In the genomic region with DNA sequence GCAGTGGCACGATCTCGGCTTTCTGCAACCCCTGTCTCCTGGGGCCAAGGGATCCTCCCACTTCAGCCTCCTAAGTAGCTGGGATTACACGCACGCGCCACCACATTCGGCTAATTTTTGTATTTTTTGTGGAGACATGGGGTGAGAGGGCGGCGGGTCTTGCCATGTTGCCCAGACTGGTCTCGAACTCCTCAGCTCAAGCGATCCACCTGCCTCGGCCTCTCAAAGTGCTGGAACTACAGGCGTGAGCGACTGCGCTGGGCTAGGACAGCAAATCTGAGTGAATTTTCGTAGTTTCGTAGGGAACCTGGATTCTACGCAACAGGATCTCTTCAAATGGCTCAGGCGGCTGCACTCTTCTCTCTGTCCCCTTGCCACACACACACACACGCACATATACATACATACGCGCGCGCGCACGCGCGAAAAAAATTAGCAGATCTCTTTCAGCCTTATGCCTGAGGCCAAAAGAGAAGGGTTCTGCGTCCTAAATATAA, we compare ENCODE assay signal across 8 cellular contexts. TPM values are rescaled to one million over a fixed set of nuclear protein-coding genes. Genes with fewer than 3 reads are reported as not detected.
DNase-seq lines count a peak whose midpoint lies in the region; ATAC-seq, FAIRE-seq and TF ChIP-seq lines count a peak whose summit lies in the region.

No MANE protein-coding gene starts in this region.

- peaks cover 17% of the 10 kb centered on the region for H3K79me2 ChIP-seq in keratinocyte (ENCODE audit: control insufficient read depth, insufficient read depth, low read length)

- peak overlapping the region; percentile 92 for H2AFZ ChIP-seq in keratinocyte (ENCODE audit: control insufficient read depth, low read length)

- no peaks in the 10 kb centered on the region for H3K9me1 ChIP-seq in keratinocyte (ENCODE audit: control insufficient read depth, extremely low read depth, insufficient read depth, low read length)

- no peaks in the 10 kb centered on the region for H3K9me3 Mint-ChIP-seq in activated naive CD8-positive, alpha-beta T cell (ENCODE audit: low read depth)

- H3K36me3 Mint-ChIP-seq in activated naive CD8-positive, alpha-beta T cell = no peaks in the 10 kb centered on the region

- H3K4me3 Mint-ChIP-seq in activated naive CD8-positive, alpha-beta T cell = peak overlapping the region; percentile 93

- POLR2A ChIA-PET in A549 (lab: Yijun Ruan, JAX) = interaction anchor here (1.4 to 2.4 kb wide), 2 partner anchors 9 to 21 kb away, joined by 3 to 17 read pairs; a partner anchor contains a TSS

- TF ChIP-seq RAD21 in A549 (conservative IDR thresholded peaks at IDR 0.05 in 1 of 2, IDR thresholded peaks at IDR 0.05 in 1 of 2) = no peak

- DNase-seq in A549 (ENCODE audit: low read depth in 1 of 2, low spot score in 1 of 2) (no peak), keratinocyte (ENCODE audit: low read depth, low spot score) (no peak), HPDE6-E6E7 (ENCODE audit: extremely low spot score) (no peak)
- DNase-seq in stimulated activated CD4-positive, alpha-beta T cell treated with anti-CD3 and anti-CD28 coated beads, Interleukin-15, amount 100 ng/mL, for 24 hours = no peak

- H3K4me2 ChIP-seq in A549 = peak overlapping the region; percentile 95
- H3K4me2 ChIP-seq in keratinocyte (ENCODE audit: control insufficient read depth, extremely low read depth, insufficient read depth, low read depth, low read length) = peak overlapping the region; percentile 98

- CTCF ChIA-PET in A549 (lab: Yijun Ruan, JAX) = interaction anchor here (1.5 to 3.0 kb wide), 3 partner anchors 10 to 21 kb away, joined by 4 to 24 read pairs (median 21); no protein-coding TSS in a partner anchor

- peak overlapping the region; percentile 90 for H3K9ac ChIP-seq in keratinocyte (ENCODE audit: control insufficient read depth, extremely low read depth, insufficient read depth, low read length)

- H3K4me3 ChIP-seq in A549 (peak overlapping the region; percentile 84), keratinocyte (ENCODE audit: control insufficient read depth in 2 of 3, extremely low read depth in 1 of 3, insufficient read depth in 2 of 3, low read depth in 1 of 3, low read length in 3 of 3) (peak overlapping the region; percentile 45 to 80 (median 65)), thymus (ENCODE audit: low read length) (peak overlapping the region; percentile 65)

- WGBS in A549 (ENCODE audit: missing lambda C conversion rate) = 82% methylated on average over 28 of the region's 28 CpGs
- WGBS in thymus = 67% methylated on average over 28 of the region's 28 CpGs

- dilution Hi-C loops in keratinocyte (cut with MboI; ENCODE audit: extremely low pct_ligation_motif_present, low sequenced_read_pairs) = no loop called here

- no peaks in the 10 kb centered on the region for H3K27me3 ChIP-seq in keratinocyte (ENCODE audit: control insufficient read depth, extremely low read depth, insufficient read depth, low read length)
- H3K27me3 ChIP-seq in thymus (ENCODE audit: control insufficient read depth, insufficient read depth) = no peaks in the 10 kb centered on the region

- H3K27ac ChIP-seq in A549 = peak overlapping the region; percentile 74 to 86
- H3K27ac ChIP-seq in keratinocyte (ENCODE audit: control insufficient read depth, insufficient read depth, low read length) = peak overlapping the region; percentile 84
- peak overlapping the region; percentile 10 for H3K27ac ChIP-seq in thymus (ENCODE audit: low read depth)

- TF ChIP-seq EP300 in A549 (IDR thresholded peaks at IDR 0.05) = no peak

- TF ChIP-seq POLR2A in A549 (IDR thresholded peaks at IDR 0.05; ENCODE audit: low read length) = no peak

- H3K27ac Mint-ChIP-seq in activated naive CD8-positive, alpha-beta T cell = peak overlapping the region; percentile 50

- H3K9me3 ChIP-seq in A549 = no peaks in the 10 kb centered on the region
- H3K9me3 ChIP-seq in keratinocyte (ENCODE audit: control insufficient read depth, low read depth, low read length) = no peaks in the 10 kb centered on the region
- no peaks in the 10 kb centered on the region for H3K9me3 ChIP-seq in thymus (ENCODE audit: control insufficient read depth)

- H3K4me1 ChIP-seq in A549 = peaks cover 11% of the 10 kb centered on the region
- peaks cover 21% of the 10 kb centered on the region for H3K4me1 ChIP-seq in keratinocyte (ENCODE audit: control insufficient read depth, extremely low read depth, insufficient read depth, low read length)
- peaks cover 15% of the 10 kb centered on the region for H3K4me1 ChIP-seq in thymus (ENCODE audit: control insufficient read depth, insufficient read depth, low read length)

- H3K36me3 ChIP-seq in keratinocyte (ENCODE audit: control insufficient read depth in 2 of 2, extremely low read depth in 1 of 2, insufficient read depth in 2 of 2, low read length in 2 of 2) (peaks cover 0 to 4% of the 10 kb centered on the region in 2 experiments), thymus (ENCODE audit: control insufficient read depth, insufficient read depth) (peaks cover 4% of the 10 kb centered on the region)

- FAIRE-seq in A549 (lab: Jason Lieb, UNC) (no peak), keratinocyte (lab: Jason Lieb, UNC) (no peak)

- ATAC-seq in A549 (peak in 1 of 2 experiments; percentile 6; a peak in 2 of 6 replicates), HG03439 (IDR thresholded peaks at IDR 0.05; ENCODE audit: unreplicated experiment) (peak; percentile 5), GM21360 (IDR thresholded peaks at IDR 0.05; ENCODE audit: unreplicated experiment) (no peak)

- H4K20me1 ChIP-seq in keratinocyte (ENCODE audit: control insufficient read depth, extremely low read depth, insufficient read depth, low read length) = no peaks in the 10 kb centered on the region

- TF ChIP-seq CTCF in A549 (IDR thresholded peaks at IDR 0.05) (no peak), keratinocyte (optimal IDR thresholded peaks at IDR 0.05 in 1 of 3, IDR thresholded peaks at IDR 0.05 in 1 of 3, conservative IDR thresholded peaks at IDR 0.05 in 1 of 3; ENCODE audit: extremely low read depth in 1 of 3, insufficient read depth in 2 of 3, low read length in 3 of 3) (no peak)

- peaks cover 43% of the 10 kb centered on the region for H3K4me1 Mint-ChIP-seq in activated naive CD8-positive, alpha-beta T cell (ENCODE audit: low read depth)

- H3K27me3 Mint-ChIP-seq in activated naive CD8-positive, alpha-beta T cell = no peaks in the 10 kb centered on the region

RNA-seq across cellular contexts. Expression of a gene that starts 0.4 kb away (rescaled TPM):
- 0.12 TPM in 1 of 2 replicates, not detected in the other for polyA plus RNA-seq in A549 (2011; rRNA removed)
- polyA plus RNA-seq in A549 (2012; cell fraction: cytosol; rRNA removed) = 0.13 and 0.26 TPM in 2 replicates
- polyA plus RNA-seq in A549 (2012; cell fraction: nucleus; rRNA removed) = 0.32 and 0.47 TPM in 2 replicates
- polyA plus RNA-seq in A549 (2017; fragmentation: RNase III; extraction: RNeasy Plus Mini Kit Qiagen cat#74134 plus additional on column Dnase treatment) = 0.27 to 0.37 TPM (median 0.28 TPM) in 3 replicates
- polyA minus RNA-seq in A549 (2011; rRNA and poly(A)+ RNA removed) = not detected in 2 replicates
- 14.5 to 19.2 TPM (median 16.0 TPM) in 3 replicates for polyA plus RNA-seq in keratinocyte
- 0.45 TPM for polyA plus RNA-seq in keratinocyte (2011; ENCODE audit: low read depth)
- polyA plus RNA-seq in keratinocyte (2011; cell fraction: cytosol; rRNA removed) = 11.0 and 14.1 TPM in 2 replicates
- polyA plus RNA-seq in keratinocyte (2011; cell fraction: nucleus; rRNA removed) = 5.1 and 6.4 TPM in 2 replicates
- 2.8 and 13.2 TPM in 2 replicates for polyA plus RNA-seq in keratinocyte (2012; ENCODE audit: low replicate concordance)
- 11.4 to 22.7 TPM (median 12.8 TPM) in 3 replicates for polyA minus RNA-seq in keratinocyte
- polyA minus RNA-seq in keratinocyte (2011; cell fraction: cytosol; rRNA and poly(A)+ RNA removed) = 10.6 TPM
- 1.5 and 1.6 TPM in 2 replicates for polyA minus RNA-seq in keratinocyte (2011; cell fraction: nucleus; rRNA and poly(A)+ RNA removed)
- 12.3 TPM for polyA plus RNA-seq in thymus

RNA-seq across cellular contexts. Expression of a gene that starts 0.7 kb away (rescaled TPM):
- polyA plus RNA-seq in A549 (2011; rRNA removed) (31.9 and 32.0 TPM in 2 replicates), A549 (2017; fragmentation: RNase III; extraction: RNeasy Plus Mini Kit Qiagen cat#74134 plus additional on column Dnase treatment) (55.1 to 62.3 TPM (median 55.2 TPM) in 3 replicates), keratinocyte (16.3 to 17.5 TPM (median 16.8 TPM) in 3 replicates), thymus (23.2 TPM)
- polyA plus RNA-seq in A549 (2012; cell fraction: cytosol; rRNA removed) = 49.4 and 52.2 TPM in 2 replicates
- 47.2 and 52.6 TPM in 2 replicates for polyA plus RNA-seq in A549 (2012; cell fraction: nucleus; rRNA removed)
- polyA minus RNA-seq in A549 (2011; rRNA and poly(A)+ RNA removed) = 33.6 and 35.3 TPM in 2 replicates
- polyA plus RNA-seq in keratinocyte (2011; ENCODE audit: low read depth) = 8.2 TPM
- 9.6 and 19.8 TPM in 2 replicates for polyA plus RNA-seq in keratinocyte (2011; cell fraction: cytosol; rRNA removed)
- polyA plus RNA-seq in keratinocyte (2011; cell fraction: nucleus; rRNA removed) = 14.4 and 19.9 TPM in 2 replicates
- 10.6 and 19.9 TPM in 2 replicates for polyA plus RNA-seq in keratinocyte (2012; ENCODE audit: low replicate concordance)
- polyA minus RNA-seq in keratinocyte = 12.6 to 22.3 TPM (median 12.9 TPM) in 3 replicates
- polyA minus RNA-seq in keratinocyte (2011; cell fraction: cytosol; rRNA and poly(A)+ RNA removed) = 21.7 TPM
- 9.5 and 11.8 TPM in 2 replicates for polyA minus RNA-seq in keratinocyte (2011; cell fraction: nucleus; rRNA and poly(A)+ RNA removed)

RNA-seq across cellular contexts. Expression of a gene that starts 19.9 kb away (rescaled TPM):
- polyA plus RNA-seq in A549 (2011; rRNA removed) (10.0 and 14.2 TPM in 2 replicates), A549 (2017; fragmentation: RNase III; extraction: RNeasy Plus Mini Kit Qiagen cat#74134 plus additional on column Dnase treatment) (6.3 to 6.5 TPM (median 6.4 TPM) in 3 replicates), keratinocyte (12.9 to 18.0 TPM (median 13.3 TPM) in 3 replicates), thymus (7.5 TPM)
- 5.3 and 6.6 TPM in 2 replicates for polyA plus RNA-seq in A549 (2012; cell fraction: cytosol; rRNA removed)
- 13.6 and 18.6 TPM in 2 replicates for polyA plus RNA-seq in A549 (2012; cell fraction: nucleus; rRNA removed)
- 12.8 and 12.9 TPM in 2 replicates for polyA minus RNA-seq in A549 (2011; rRNA and poly(A)+ RNA removed)
- 7.3 TPM for polyA plus RNA-seq in keratinocyte (2011; ENCODE audit: low read depth)
- 10.2 and 15.9 TPM in 2 replicates for polyA plus RNA-seq in keratinocyte (2011; cell fraction: cytosol; rRNA removed)
- 43.7 and 47.2 TPM in 2 replicates for polyA plus RNA-seq in keratinocyte (2011; cell fraction: nucleus; rRNA removed)
- 6.5 and 9.7 TPM in 2 replicates for polyA plus RNA-seq in keratinocyte (2012; ENCODE audit: low replicate concordance)
- 19.3 to 25.6 TPM (median 19.6 TPM) in 3 replicates for polyA minus RNA-seq in keratinocyte
- polyA minus RNA-seq in keratinocyte (2011; cell fraction: cytosol; rRNA and poly(A)+ RNA removed) = 12.9 TPM
- 20.4 and 33.0 TPM in 2 replicates for polyA minus RNA-seq in keratinocyte (2011; cell fraction: nucleus; rRNA and poly(A)+ RNA removed)

RNA-seq across cellular contexts. Expression of a gene that starts 20.4 kb away (rescaled TPM):
- polyA plus RNA-seq in A549 (2011; rRNA removed) = 10.6 and 11.2 TPM in 2 replicates
- polyA plus RNA-seq in A549 (2012; cell fraction: cytosol; rRNA removed) = 25.9 and 31.3 TPM in 2 replicates
- polyA plus RNA-seq in A549 (2012; cell fraction: nucleus; rRNA removed) = 22.2 and 26.9 TPM in 2 replicates
- polyA plus RNA-seq in A549 (2017; fragmentation: RNase III; extraction: RNeasy Plus Mini Kit Qiagen cat#74134 plus additional on column Dnase treatment) = 15.4 to 16.8 TPM (median 16.5 TPM) in 3 replicates
- 5.9 and 10.2 TPM in 2 replicates for polyA minus RNA-seq in A549 (2011; rRNA and poly(A)+ RNA removed)
- 6.4 to 10.6 TPM (median 8.3 TPM) in 3 replicates for polyA plus RNA-seq in keratinocyte
- polyA plus RNA-seq in keratinocyte (2011; ENCODE audit: low read depth) = 5.2 TPM
- 8.0 and 13.6 TPM in 2 replicates for polyA plus RNA-seq in keratinocyte (2011; cell fraction: cytosol; rRNA removed)
- 5.0 and 8.7 TPM in 2 replicates for polyA plus RNA-seq in keratinocyte (2011; cell fraction: nucleus; rRNA removed)
- polyA plus RNA-seq in keratinocyte (2012; ENCODE audit: low replicate concordance) = 8.5 and 11.8 TPM in 2 replicates
- 4.3 to 7.6 TPM (median 5.7 TPM) in 3 replicates for polyA minus RNA-seq in keratinocyte
- polyA minus RNA-seq in keratinocyte (2011; cell fraction: cytosol; rRNA and poly(A)+ RNA removed) = 4.2 TPM
- polyA minus RNA-seq in keratinocyte (2011; cell fraction: nucleus; rRNA and poly(A)+ RNA removed) = 3.9 and 4.9 TPM in 2 replicates
- 10.3 TPM for polyA plus RNA-seq in thymus

RNA-seq across cellular contexts. Expression of a gene that starts 35.9 kb away (rescaled TPM):
- polyA plus RNA-seq in A549 (2011; rRNA removed) (0.41 and 0.47 TPM in 2 replicates), A549 (2017; fragmentation: RNase III; extraction: RNeasy Plus Mini Kit Qiagen cat#74134 plus additional on column Dnase treatment) (0.44 to 0.55 TPM (median 0.50 TPM) in 3 replicates), keratinocyte (0.02 to 0.03 TPM (median 0.03 TPM) in 3 replicates), thymus (0.39 TPM)
- polyA plus RNA-seq in A549 (2012; cell fraction: cytosol; rRNA removed) = 0.31 and 0.37 TPM in 2 replicates
- polyA plus RNA-seq in A549 (2012; cell fraction: nucleus; rRNA removed) = 1.4 and 1.6 TPM in 2 replicates
- 0.24 and 0.37 TPM in 2 replicates for polyA minus RNA-seq in A549 (2011; rRNA and poly(A)+ RNA removed)
- 0.29 TPM for polyA plus RNA-seq in keratinocyte (2011; ENCODE audit: low read depth)
- 0.04 TPM in 1 of 2 replicates, not detected in the other for polyA plus RNA-seq in keratinocyte (2011; cell fraction: cytosol; rRNA removed)
- 0.31 and 0.53 TPM in 2 replicates for polyA plus RNA-seq in keratinocyte (2011; cell fraction: nucleus; rRNA removed)
- 0.21 and 0.41 TPM in 2 replicates for polyA plus RNA-seq in keratinocyte (2012; ENCODE audit: low replicate concordance)
- polyA minus RNA-seq in keratinocyte = not detected in 3 replicates
- not detected for polyA minus RNA-seq in keratinocyte (2011; cell fraction: cytosol; rRNA and poly(A)+ RNA removed)
- polyA minus RNA-seq in keratinocyte (2011; cell fraction: nucleus; rRNA and poly(A)+ RNA removed) = not detected in 2 replicates

Comparison
In these comparisons a context has a peak if more than half of its experiments do, and no peak if none do; other contexts are left out.
1. H3K27ac ChIP-seq: peak in every context shown above with its lines; median percentile 84 in keratinocyte; 80 in A549; 10 in thymus.